19 cellular contexts compared by ENCODE assay signal in genomic region chr2:197185676-197186075, GRCh38.
A peak's percentile ranks its signal among the peaks of the same experiment; 100 is the strongest.
DNase-seq lines count a peak whose midpoint lies in the region; ATAC-seq, FAIRE-seq and TF ChIP-seq lines count a peak whose summit lies in the region.
"Had no signal": no experiment of that assay in that cellular context is flagged by ENCODE, and none has a peak within 500 bp of the region (broad histone marks: within the 10 kb centered on the region; RNA-seq: fewer than 3 reads in every experiment).

No MANE protein-coding gene starts in this region.

- no peak for TF ChIP-seq RAD21 in liver (IDR thresholded peaks at IDR 0.05)
- no peak for TF ChIP-seq RAD21 in HepG2 (CRISPR knock-in tag; IDR thresholded peaks at IDR 0.05)

- H3K4me1 ChIP-seq in liver (ENCODE audit: control insufficient read depth in 4 of 4, insufficient read depth in 4 of 4, low read length in 3 of 4) (peaks cover 8 to 29% (median 21%) of the 10 kb centered on the region in 4 donors), HepG2 (ENCODE audit: insufficient read depth, low read length) (no peaks in the 10 kb centered on the region)
- H3K4me1 ChIP-seq: SJSA1 had no signal

- no TSS peak for BruUV-seq in HepG2 (replicated peaks; lab: Mats Ljungman, UMichigan)

- peaks cover 62% of the 10 kb centered on the region for H3K36me3 Mint-ChIP-seq in activated CD8-positive, alpha-beta T cell treated with anti-CD3 and anti-CD28 coated beads, Interleukin-2, amount 10 ng/mL, durations not matched to agents 7 days and 5 days (ENCODE audit: low read depth)
- H3K36me3 Mint-ChIP-seq in memory B cell = peaks cover 33% of the 10 kb centered on the region
- H3K36me3 Mint-ChIP-seq in stimulated activated memory B cell treated with anti-CD40 and anti-IgM and Interleukin-4, amounts not matched to agents 10 μg/mL and 1 μg/mL and 100 μg/mL, for 72 hours = peaks cover 53% of the 10 kb centered on the region

- H3K36me3 ChIP-seq in liver (ENCODE audit: control insufficient read depth in 4 of 4, insufficient read depth in 3 of 4, low read depth in 1 of 4, low read length in 3 of 4) (no peaks in the 10 kb centered on the region), HepG2 (replicated peaks in 1 of 2; ENCODE audit: control insufficient read depth in 1 of 2, insufficient read depth in 2 of 2, low read length in 2 of 2) (no peaks in the 10 kb centered on the region)
- H3K36me3 ChIP-seq: SJSA1, tibial nerve had no signal

- ATAC-seq in HepG2 (no peak), memory B cell (ENCODE audit: low read depth) (no peak), GM21526 (IDR thresholded peaks at IDR 0.05; ENCODE audit: low FRiP score, unreplicated experiment) (no peak)
- ATAC-seq in activated CD8-positive, alpha-beta T cell treated with anti-CD3 and anti-CD28 coated beads, Interleukin-2, amount 10 ng/mL, durations not matched to agents 7 days and 5 days = no peak
- ATAC-seq in stimulated activated memory B cell treated with anti-CD40 and anti-IgM and Interleukin-4, amounts not matched to agents 10 μg/mL and 1 μg/mL and 100 μg/mL, for 72 hours = no peak

- H3K4me3 ChIP-seq in liver (ENCODE audit: low read depth in 1 of 3, low read length in 3 of 3) (no peak overlapping the region), HepG2 (replicated peaks in 1 of 3; ENCODE audit: insufficient read depth in 1 of 3, low read depth in 2 of 3, low read length in 3 of 3) (no peak overlapping the region)
- H3K4me3 ChIP-seq: SJSA1, tibial nerve had no signal

- intact Hi-C loops in HepG2 (cut with micrococcal nuclease; ENCODE audit: unreplicated experiment) = no loop called here

- peak overlapping the region; percentile 82 to 88 for H3K27ac ChIP-seq in liver (ENCODE audit: low read depth in 1 of 2, low read length in 2 of 2)
- no peak overlapping the region for H3K27ac ChIP-seq in HepG2 (ENCODE audit: extremely low read length, insufficient read depth, low read length)
- H3K27ac ChIP-seq: SJSA1 had no signal

- H3K4me1 Mint-ChIP-seq in activated CD8-positive, alpha-beta T cell treated with anti-CD3 and anti-CD28 coated beads, Interleukin-2, amount 10 ng/mL, durations not matched to agents 7 days and 5 days (ENCODE audit: low read depth) = peaks cover 63% of the 10 kb centered on the region
- peaks cover 48% of the 10 kb centered on the region for H3K4me1 Mint-ChIP-seq in memory B cell
- peaks cover 65% of the 10 kb centered on the region for H3K4me1 Mint-ChIP-seq in stimulated activated memory B cell treated with anti-CD40 and anti-IgM and Interleukin-4, amounts not matched to agents 10 μg/mL and 1 μg/mL and 100 μg/mL, for 72 hours

- H3K4me3 Mint-ChIP-seq in activated CD8-positive, alpha-beta T cell treated with anti-CD3 and anti-CD28 coated beads, Interleukin-2, amount 10 ng/mL, durations not matched to agents 7 days and 5 days = no peak overlapping the region
- H3K4me3 Mint-ChIP-seq in memory B cell = no peak overlapping the region
- no peak overlapping the region for H3K4me3 Mint-ChIP-seq in stimulated activated memory B cell treated with anti-CD40 and anti-IgM and Interleukin-4, amounts not matched to agents 10 μg/mL and 1 μg/mL and 100 μg/mL, for 72 hours
- H3K4me3 Mint-ChIP-seq: activated naive CD4-positive, alpha-beta T cell treated with anti-CD3 and anti-CD28 coated beads, Interleukin-2, amount 10 ng/mL, durations not matched to agents 7 days and 5 days had no signal

- CTCF ChIA-PET in HepG2 (lab: Yijun Ruan, JAX; ENCODE audit: low intra/inter-chr PET ratio, low total read pairs) = no interaction called here
- CTCF ChIA-PET in activated CD8-positive, alpha-beta T cell treated with anti-CD3 and anti-CD28 coated beads, Interleukin-2, amount 10 ng/mL, durations not matched to agents 7 days and 5 days (lab: Charles Lee) = interaction anchor here (0.9 kb wide), 1 partner anchor 13 kb away, joined by 3 read pairs; no protein-coding TSS in a partner anchor

- DNase-seq in HepG2 (ENCODE audit: low spot score) = no peak
- DNase-seq in activated CD8-positive, alpha-beta T cell treated with anti-CD3 and anti-CD28 coated beads, Interleukin-2, amount 10 ng/mL, durations not matched to agents 7 days and 5 days = no peak
- DNase-seq in memory B cell (ENCODE audit: low spot score in 2 of 2) = no peak
- no peak for DNase-seq in COLO668 (lab: John Stamatoyannopoulos, UW; ENCODE audit: unreplicated experiment)
- DNase-seq in NOMO-1 treated with DMSO at 0.1 percent for 48 hours (lab: John Stamatoyannopoulos, UW; ENCODE audit: unreplicated experiment) = no peak
- DNase-seq: activated CD4-positive, alpha-beta T cell treated with anti-CD3 and anti-CD28 coated beads, Interleukin-2, amount 50 U/mL, for 4 hours; activated naive CD4-positive, alpha-beta T cell treated with anti-CD3 and anti-CD28 coated beads, Interleukin-2, amount 10 ng/mL, durations not matched to agents 7 days and 5 days; mesenchymal stem cell; NCI-H1092; NCI-H187 treated with DMSO at 0.1 percent for 48 hours; NCI-H526; retina; stimulated activated CD4-positive, alpha-beta T cell treated with anti-CD3 and anti-CD28 coated beads, Interleukin-4, amount 100 ng/mL, for 24 hours; stimulated activated naive CD4-positive, alpha-beta T cell had no signal

- TF ChIP-seq POLR2A in HepG2 (IDR thresholded peaks at IDR 0.05; ENCODE audit: insufficient read depth in 1 of 2, low read depth in 2 of 2, low read length in 2 of 2) = no peak

- H3K9me3 Mint-ChIP-seq in activated CD8-positive, alpha-beta T cell treated with anti-CD3 and anti-CD28 coated beads, Interleukin-2, amount 10 ng/mL, durations not matched to agents 7 days and 5 days (ENCODE audit: insufficient read depth) = no peaks in the 10 kb centered on the region
- H3K9me3 Mint-ChIP-seq in memory B cell = no peaks in the 10 kb centered on the region
- no peaks in the 10 kb centered on the region for H3K9me3 Mint-ChIP-seq in stimulated activated memory B cell treated with anti-CD40 and anti-IgM and Interleukin-4, amounts not matched to agents 10 μg/mL and 1 μg/mL and 100 μg/mL, for 72 hours
- H3K9me3 Mint-ChIP-seq: activated naive CD4-positive, alpha-beta T cell treated with anti-CD3 and anti-CD28 coated beads, Interleukin-2, amount 10 ng/mL, durations not matched to agents 7 days and 5 days had no signal

- TF ChIP-seq EP300 in HepG2 (IDR thresholded peaks at IDR 0.05; ENCODE audit: low read depth in 2 of 2, low read length in 2 of 2) = no peak
- no peak for TF ChIP-seq EP300 in HepG2 (CRISPR knock-in tag; IDR thresholded peaks at IDR 0.05; ENCODE audit: borderline replicate concordance)

- 38% methylated on average over 1 of the region's 1 CpG for WGBS in liver
- WGBS in HepG2 (ENCODE audit: low lambda C conversion rate) = 22% methylated on average over 1 of the region's 1 CpG

- H3K9me3 ChIP-seq in liver (ENCODE audit: control insufficient read depth in 4 of 4, low read length in 3 of 4) (no peaks in the 10 kb centered on the region), HepG2 (ENCODE audit: low read length) (no peaks in the 10 kb centered on the region)
- H3K9me3 ChIP-seq: SJSA1, tibial nerve had no signal

- H4K20me1 ChIP-seq in HepG2 (ENCODE audit: insufficient read depth, low read length) = no peaks in the 10 kb centered on the region

- H3K27me3 ChIP-seq in liver (ENCODE audit: control insufficient read depth in 4 of 4, insufficient read depth in 4 of 4, low read length in 3 of 4) = no peaks in the 10 kb centered on the region
- H3K27me3 ChIP-seq in HepG2 (ENCODE audit: control insufficient read depth in 1 of 2, insufficient read depth in 2 of 2, low read length in 2 of 2) = no peaks in the 10 kb centered on the region
- H3K27me3 ChIP-seq: SJSA1, tibial nerve had no signal

- H3K27ac Mint-ChIP-seq in activated CD8-positive, alpha-beta T cell treated with anti-CD3 and anti-CD28 coated beads, Interleukin-2, amount 10 ng/mL, durations not matched to agents 7 days and 5 days = peak overlapping the region; percentile 33
- peak overlapping the region; percentile 48 for H3K27ac Mint-ChIP-seq in memory B cell
- peak overlapping the region; percentile 35 for H3K27ac Mint-ChIP-seq in stimulated activated memory B cell treated with anti-CD40 and anti-IgM and Interleukin-4, amounts not matched to agents 10 μg/mL and 1 μg/mL and 100 μg/mL, for 72 hours
- H3K27ac Mint-ChIP-seq: activated naive CD4-positive, alpha-beta T cell treated with anti-CD3 and anti-CD28 coated beads, Interleukin-2, amount 10 ng/mL, durations not matched to agents 7 days and 5 days had no signal

- no peak overlapping the region for H3K4me2 ChIP-seq in HepG2 (ENCODE audit: low read depth, low read length)

- H2AFZ ChIP-seq in HepG2 (ENCODE audit: low read length) = no peak overlapping the region

- in situ Hi-C loops in HepG2 (cut with HindIII; ENCODE audit: extremely low pct_ligation_motif_present, low pct_unique_long_range_greater_than_20kb) = loop anchor here (5.0 kb wide), 1 partner anchor 197 kb away; no protein-coding TSS in a partner anchor

- no peak for TF ChIP-seq CTCF in liver (IDR thresholded peaks at IDR 0.05; ENCODE audit: low read depth, low read length, missing input control)
- no peak for TF ChIP-seq CTCF in HepG2 (CRISPR knock-in tag; IDR thresholded peaks at IDR 0.05)

- POLR2A ChIA-PET in HepG2 (lab: Yijun Ruan, JAX) = no interaction called here
- POLR2A ChIA-PET in activated CD8-positive, alpha-beta T cell treated with anti-CD3 and anti-CD28 coated beads, Interleukin-2, amount 10 ng/mL, durations not matched to agents 7 days and 5 days (lab: Charles Lee) = no interaction called here

- no peak for FAIRE-seq in HepG2 (lab: Jason Lieb, UNC)

- H3K9ac ChIP-seq in liver (ENCODE audit: low read depth in 1 of 2, low read length in 2 of 2) (peak overlapping the region in 1 of 2 donors; percentile 77), HepG2 (ENCODE audit: insufficient read depth, low read depth, low read length) (no peak overlapping the region)

- no peaks in the 10 kb centered on the region for H3K79me2 ChIP-seq in HepG2 (ENCODE audit: insufficient read depth, low read length)

- no peaks in the 10 kb centered on the region for H3K27me3 Mint-ChIP-seq in activated CD8-positive, alpha-beta T cell treated with anti-CD3 and anti-CD28 coated beads, Interleukin-2, amount 10 ng/mL, durations not matched to agents 7 days and 5 days (ENCODE audit: low read depth)
- H3K27me3 Mint-ChIP-seq in memory B cell = no peaks in the 10 kb centered on the region
- H3K27me3 Mint-ChIP-seq in stimulated activated memory B cell treated with anti-CD40 and anti-IgM and Interleukin-4, amounts not matched to agents 10 μg/mL and 1 μg/mL and 100 μg/mL, for 72 hours = no peaks in the 10 kb centered on the region
- H3K27me3 Mint-ChIP-seq: activated naive CD4-positive, alpha-beta T cell treated with anti-CD3 and anti-CD28 coated beads, Interleukin-2, amount 10 ng/mL, durations not matched to agents 7 days and 5 days had no signal

TF ChIP-seq in liver, 16 proteins besides CTCF, POLR2A, EP300 and RAD21 (continues in another document):
- TF ChIP-seq SP1 (IDR thresholded peaks at IDR 0.05) (peak; percentile 53), FOXA1 (IDR thresholded peaks at IDR 0.05) (no peak), JUND (IDR thresholded peaks at IDR 0.05) (no peak), RXRA (IDR thresholded peaks at IDR 0.05) (peak; percentile 86 to 88)

TF ChIP-seq in HepG2, 621 proteins besides CTCF, POLR2A, EP300 and RAD21 (continues in another document):
- no peak for TF ChIP-seq AGO1 (IDR thresholded peaks at IDR 0.05; ENCODE audit: low read depth, low read length, poor library complexity, severe bottlenecking)
- TF ChIP-seq ZNF598 (CRISPR knock-in tag; IDR thresholded peaks at IDR 0.05; ENCODE audit: borderline replicate concordance) = no peak
- no peak for TF ChIP-seq YEATS4 (CRISPR knock-in tag; IDR thresholded peaks at IDR 0.05; ENCODE audit: borderline replicate concordance)
